ENCODE assay signal across 2 cellular contexts in the genomic region with DNA sequence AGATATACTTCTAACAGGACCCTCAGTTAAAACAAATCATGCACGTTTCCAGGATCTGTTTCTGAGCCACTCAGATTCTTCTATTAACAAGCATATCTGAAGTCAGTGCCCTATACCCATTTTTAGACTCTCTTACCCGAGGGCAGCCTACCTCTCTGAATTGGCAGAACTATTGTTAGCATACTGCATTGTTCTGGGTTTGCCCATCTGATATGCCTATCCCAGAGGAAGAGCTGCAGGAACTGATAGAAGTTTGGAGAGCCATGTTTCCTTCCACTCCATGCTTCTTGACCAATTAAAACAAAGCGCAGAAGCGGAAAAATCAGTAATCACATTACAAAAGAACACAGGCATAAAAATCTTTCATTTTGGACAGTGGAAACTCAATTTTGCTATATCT.
TF ChIP-seq lines count a peak whose summit lies in the region.

No MANE protein-coding gene starts in this region.

TF ChIP-seq in liver, 16 proteins besides CTCF, POLR2A, EP300 and RAD21:
- TF ChIP-seq YY1 (IDR thresholded peaks at IDR 0.05), result no peak
- TF ChIP-seq RXRA (IDR thresholded peaks at IDR 0.05), result no peak
- TF ChIP-seq NR2F2 (IDR thresholded peaks at IDR 0.05), result peak; percentile 7
- TF ChIP-seq, protein P1, sequence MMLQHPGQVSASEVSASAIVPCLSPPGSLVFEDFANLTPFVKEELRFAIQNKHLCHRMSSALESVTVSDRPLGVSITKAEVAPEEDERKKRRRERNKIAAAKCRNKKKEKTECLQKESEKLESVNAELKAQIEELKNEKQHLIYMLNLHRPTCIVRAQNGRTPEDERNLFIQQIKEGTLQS (IDR thresholded peaks at IDR 0.05), result no peak
- TF ChIP-seq, protein P2, sequence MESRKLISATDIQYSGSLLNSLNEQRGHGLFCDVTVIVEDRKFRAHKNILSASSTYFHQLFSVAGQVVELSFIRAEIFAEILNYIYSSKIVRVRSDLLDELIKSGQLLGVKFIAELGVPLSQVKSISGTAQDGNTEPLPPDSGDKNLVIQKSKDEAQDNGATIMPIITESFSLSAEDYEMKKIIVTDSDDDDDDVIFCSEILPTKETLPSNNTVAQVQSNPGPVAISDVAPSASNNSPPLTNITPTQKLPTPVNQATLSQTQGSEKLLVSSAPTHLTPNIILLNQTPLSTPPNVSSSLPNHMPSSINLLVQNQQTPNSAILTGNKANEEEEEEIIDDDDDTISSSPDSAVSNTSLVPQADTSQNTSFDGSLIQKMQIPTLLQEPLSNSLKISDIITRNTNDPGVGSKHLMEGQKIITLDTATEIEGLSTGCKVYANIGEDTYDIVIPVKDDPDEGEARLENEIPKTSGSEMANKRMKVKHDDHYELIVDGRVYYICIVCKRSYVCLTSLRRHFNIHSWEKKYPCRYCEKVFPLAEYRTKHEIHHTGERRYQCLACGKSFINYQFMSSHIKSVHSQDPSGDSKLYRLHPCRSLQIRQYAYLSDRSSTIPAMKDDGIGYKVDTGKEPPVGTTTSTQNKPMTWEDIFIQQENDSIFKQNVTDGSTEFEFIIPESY (IDR thresholded peaks at IDR 0.05), result no peak
- no peak for TF ChIP-seq HNF4A (conservative IDR thresholded peaks at IDR 0.05)
- TF ChIP-seq JUND (IDR thresholded peaks at IDR 0.05), result peak in 1 of 2 donors; percentile 5
- TF ChIP-seq HNF4G (IDR thresholded peaks at IDR 0.05), result no peak

TF ChIP-seq in HepG2, 621 proteins besides CTCF, POLR2A, EP300 and RAD21:
- TF ChIP-seq ZNF543 (CRISPR knock-in tag; IDR thresholded peaks at IDR 0.05) (no peak), HDAC6 (IDR thresholded peaks at IDR 0.05; ENCODE audit: low read depth, low read length) (no peak), ZSCAN30 (CRISPR knock-in tag; IDR thresholded peaks at IDR 0.05) (no peak), ZNF44 (CRISPR knock-in tag; IDR thresholded peaks at IDR 0.05) (no peak), SSRP1 (CRISPR knock-in tag; IDR thresholded peaks at IDR 0.05) (no peak), FOXP1 (IDR thresholded peaks at IDR 0.05) (no peak), FOXP1 (CRISPR knock-in tag; IDR thresholded peaks at IDR 0.05) (no peak), RFXAP (CRISPR knock-in tag; IDR thresholded peaks at IDR 0.05; ENCODE audit: borderline replicate concordance) (no peak), XRCC5 (optimal IDR thresholded peaks at IDR 0.05; ENCODE audit: low read length) (no peak), SNAI1 (CRISPR knock-in tag; IDR thresholded peaks at IDR 0.05; ENCODE audit: borderline replicate concordance) (no peak), DNMT1 (CRISPR knock-in tag; IDR thresholded peaks at IDR 0.05) (no peak)
- TF ChIP-seq, protein P3, sequence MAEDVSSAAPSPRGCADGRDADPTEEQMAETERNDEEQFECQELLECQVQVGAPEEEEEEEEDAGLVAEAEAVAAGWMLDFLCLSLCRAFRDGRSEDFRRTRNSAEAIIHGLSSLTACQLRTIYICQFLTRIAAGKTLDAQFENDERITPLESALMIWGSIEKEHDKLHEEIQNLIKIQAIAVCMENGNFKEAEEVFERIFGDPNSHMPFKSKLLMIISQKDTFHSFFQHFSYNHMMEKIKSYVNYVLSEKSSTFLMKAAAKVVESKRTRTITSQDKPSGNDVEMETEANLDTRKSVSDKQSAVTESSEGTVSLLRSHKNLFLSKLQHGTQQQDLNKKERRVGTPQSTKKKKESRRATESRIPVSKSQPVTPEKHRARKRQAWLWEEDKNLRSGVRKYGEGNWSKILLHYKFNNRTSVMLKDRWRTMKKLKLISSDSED (CRISPR knock-in tag; IDR thresholded peaks at IDR 0.05), result no peak
TF ChIP-seq in HepG2: peak in this region for 0.
